ENCODE assay signal across 8 cellular contexts in the genomic region with DNA sequence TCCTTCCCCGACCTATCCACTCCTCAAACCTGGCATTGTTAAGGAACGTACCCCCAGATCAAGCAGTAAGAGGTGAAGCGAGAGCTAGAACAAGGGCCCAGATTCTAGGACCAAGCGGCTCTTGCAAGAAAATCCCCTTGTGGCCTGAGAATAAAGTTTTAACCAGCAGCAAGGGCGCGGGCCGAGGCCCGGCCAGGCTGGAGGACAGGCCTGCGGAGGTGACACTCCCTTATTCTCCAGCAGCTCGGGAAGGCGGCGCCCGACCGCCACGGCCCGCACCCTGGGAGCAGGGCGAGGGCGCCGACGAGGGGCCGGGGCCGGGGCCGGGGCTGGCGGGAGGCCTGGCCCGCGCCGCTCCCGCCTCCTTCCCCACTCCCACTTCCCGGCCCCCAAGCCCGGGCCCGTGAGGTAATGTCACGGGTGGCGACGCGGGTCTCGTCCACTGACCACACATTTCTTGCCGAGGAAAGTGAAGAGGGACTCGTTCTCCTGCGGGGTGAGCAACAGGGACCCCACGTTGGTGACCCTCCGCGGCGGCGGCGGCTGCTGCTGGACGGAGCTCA. TPM values are rescaled to one million over a fixed set of nuclear protein-coding genes. Genes with fewer than 3 reads are reported as not detected.
DNase-seq lines count a peak whose midpoint lies in the region; ATAC-seq, FAIRE-seq and TF ChIP-seq lines count a peak whose summit lies in the region.

No MANE protein-coding gene starts in this region.

- DNase-seq in GM19238 (ENCODE audit: insufficient read length, low spot score) (peak; percentile 3), bronchial epithelial cell (ENCODE audit: low read depth) (no peak), inferior parietal cortex (ENCODE audit: extremely low spot score) (peak; percentile 28), smooth muscle cell (lab: John Stamatoyannopoulos, UW; ENCODE audit: unreplicated experiment) (peak; percentile 43), HuH-7 (ENCODE audit: low spot score) (no peak)

- H2AFZ ChIP-seq in smooth muscle cell (ENCODE audit: low read depth) = peak overlapping the region; percentile 77

- TF ChIP-seq CTCF in bronchial epithelial cell (IDR thresholded peaks at IDR 0.05; ENCODE audit: insufficient read depth, low read length, severe bottlenecking) = no peak
- TF ChIP-seq CTCF in smooth muscle cell (IDR thresholded peaks at IDR 0.05; ENCODE audit: borderline replicate concordance, insufficient read depth, poor library complexity, severe bottlenecking) = no peak

- H3K4me3 ChIP-seq in BLaER1 (peak overlapping the region; percentile 92), bronchial epithelial cell (ENCODE audit: low read depth, low read length) (peak overlapping the region; percentile 78), smooth muscle cell (peak overlapping the region; percentile 82)

- WGBS in smooth muscle cell (ENCODE audit: low lambda C conversion rate) = 1% methylated on average over 33 of the region's 46 CpGs

- H3K4me1 ChIP-seq in BLaER1 = peaks cover 34% of the 10 kb centered on the region
- peaks cover 48% of the 10 kb centered on the region for H3K4me1 ChIP-seq in smooth muscle cell (ENCODE audit: low read depth)

- peak overlapping the region; percentile 95 for H3K9ac ChIP-seq in BLaER1
- peak overlapping the region; percentile 96 for H3K9ac ChIP-seq in smooth muscle cell (ENCODE audit: low read depth)

- peak overlapping the region; percentile 93 for H3K27ac ChIP-seq in BLaER1
- peak overlapping the region; percentile 98 for H3K27ac ChIP-seq in smooth muscle cell (ENCODE audit: low read depth)

- H3K9me3 ChIP-seq in BLaER1 (no peaks in the 10 kb centered on the region), smooth muscle cell (replicated peaks; ENCODE audit: low read depth) (no peaks in the 10 kb centered on the region)

- H3K4me2 ChIP-seq in BLaER1 (peak overlapping the region; percentile 90), smooth muscle cell (peak overlapping the region; percentile 95)

- peaks cover 23% of the 10 kb centered on the region for H3F3A ChIP-seq in smooth muscle cell (ENCODE audit: low read depth)

- no peak for FAIRE-seq in bronchial epithelial cell (lab: Jason Lieb, UNC)

- H4K20me1 ChIP-seq in BLaER1 (peaks cover 49% of the 10 kb centered on the region), smooth muscle cell (ENCODE audit: low read depth) (peaks cover 48% of the 10 kb centered on the region)

- ATAC-seq in HG03196 (IDR thresholded peaks at IDR 0.05; ENCODE audit: unreplicated experiment) = peak; percentile 18
- ATAC-seq in SK-N-SH treated with all-trans-retinoic acid at 6 μM for 48 hours = peak; percentile 56

- H3K36me3 ChIP-seq in BLaER1 (no peaks in the 10 kb centered on the region), bronchial epithelial cell (ENCODE audit: control insufficient read depth, insufficient read depth, low read length) (no peaks in the 10 kb centered on the region), smooth muscle cell (ENCODE audit: low read depth) (no peaks in the 10 kb centered on the region)

- peaks cover 55% of the 10 kb centered on the region for H3K79me2 ChIP-seq in smooth muscle cell (ENCODE audit: low read depth)

- H3K27me3 ChIP-seq in BLaER1 = no peaks in the 10 kb centered on the region
- no peaks in the 10 kb centered on the region for H3K27me3 ChIP-seq in bronchial epithelial cell (ENCODE audit: control insufficient read depth, insufficient read depth, low read length)
- H3K27me3 ChIP-seq in smooth muscle cell (ENCODE audit: low read depth) = no peaks in the 10 kb centered on the region

TF ChIP-seq in SK-N-SH treated with all-trans-retinoic acid at 6 μM for 48 hours, 23 proteins besides CTCF, POLR2A, EP300 and RAD21 (continues in another document):
- no peak for TF ChIP-seq ARNTL (CRISPR knock-in tag; IDR thresholded peaks at IDR 0.05; ENCODE audit: borderline replicate concordance, low read depth)
- TF ChIP-seq OSR1 (CRISPR knock-in tag; IDR thresholded peaks at IDR 0.05) = no peak
- no peak for TF ChIP-seq ESRRG (CRISPR knock-in tag; IDR thresholded peaks at IDR 0.05)
- TF ChIP-seq PPARA (CRISPR knock-in tag; IDR thresholded peaks at IDR 0.05; ENCODE audit: borderline replicate concordance) = no peak
- no peak for TF ChIP-seq CSDC2 (CRISPR knock-in tag; IDR thresholded peaks at IDR 0.05)
- TF ChIP-seq ZNF70 (CRISPR knock-in tag; IDR thresholded peaks at IDR 0.05) = no peak
- TF ChIP-seq ZNF8 (CRISPR knock-in tag; IDR thresholded peaks at IDR 0.05) = no peak
- TF ChIP-seq, protein P1, sequence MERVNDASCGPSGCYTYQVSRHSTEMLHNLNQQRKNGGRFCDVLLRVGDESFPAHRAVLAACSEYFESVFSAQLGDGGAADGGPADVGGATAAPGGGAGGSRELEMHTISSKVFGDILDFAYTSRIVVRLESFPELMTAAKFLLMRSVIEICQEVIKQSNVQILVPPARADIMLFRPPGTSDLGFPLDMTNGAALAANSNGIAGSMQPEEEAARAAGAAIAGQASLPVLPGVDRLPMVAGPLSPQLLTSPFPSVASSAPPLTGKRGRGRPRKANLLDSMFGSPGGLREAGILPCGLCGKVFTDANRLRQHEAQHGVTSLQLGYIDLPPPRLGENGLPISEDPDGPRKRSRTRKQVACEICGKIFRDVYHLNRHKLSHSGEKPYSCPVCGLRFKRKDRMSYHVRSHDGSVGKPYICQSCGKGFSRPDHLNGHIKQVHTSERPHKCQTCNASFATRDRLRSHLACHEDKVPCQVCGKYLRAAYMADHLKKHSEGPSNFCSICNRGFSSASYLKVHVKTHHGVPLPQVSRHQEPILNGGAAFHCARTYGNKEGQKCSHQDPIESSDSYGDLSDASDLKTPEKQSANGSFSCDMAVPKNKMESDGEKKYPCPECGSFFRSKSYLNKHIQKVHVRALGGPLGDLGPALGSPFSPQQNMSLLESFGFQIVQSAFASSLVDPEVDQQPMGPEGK (CRISPR knock-in tag; IDR thresholded peaks at IDR 0.05; ENCODE audit: borderline replicate concordance) = no peak
- TF ChIP-seq, protein P2, sequence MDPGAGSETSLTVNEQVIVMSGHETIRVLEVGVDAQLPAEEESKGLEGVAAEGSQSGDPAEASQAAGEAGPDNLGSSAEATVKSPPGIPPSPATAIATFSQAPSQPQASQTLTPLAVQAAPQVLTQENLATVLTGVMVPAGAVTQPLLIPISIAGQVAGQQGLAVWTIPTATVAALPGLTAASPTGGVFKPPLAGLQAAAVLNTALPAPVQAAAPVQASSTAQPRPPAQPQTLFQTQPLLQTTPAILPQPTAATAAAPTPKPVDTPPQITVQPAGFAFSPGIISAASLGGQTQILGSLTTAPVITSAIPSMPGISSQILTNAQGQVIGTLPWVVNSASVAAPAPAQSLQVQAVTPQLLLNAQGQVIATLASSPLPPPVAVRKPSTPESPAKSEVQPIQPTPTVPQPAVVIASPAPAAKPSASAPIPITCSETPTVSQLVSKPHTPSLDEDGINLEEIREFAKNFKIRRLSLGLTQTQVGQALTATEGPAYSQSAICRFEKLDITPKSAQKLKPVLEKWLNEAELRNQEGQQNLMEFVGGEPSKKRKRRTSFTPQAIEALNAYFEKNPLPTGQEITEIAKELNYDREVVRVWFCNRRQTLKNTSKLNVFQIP (CRISPR knock-in tag; IDR thresholded peaks at IDR 0.05; ENCODE audit: borderline replicate concordance, low read depth) = no peak
- TF ChIP-seq SNAI2 (CRISPR knock-in tag; IDR thresholded peaks at IDR 0.05) = no peak
- TF ChIP-seq BACH2 (CRISPR knock-in tag; IDR thresholded peaks at IDR 0.05; ENCODE audit: borderline replicate concordance) = no peak
- TF ChIP-seq, protein P3, sequence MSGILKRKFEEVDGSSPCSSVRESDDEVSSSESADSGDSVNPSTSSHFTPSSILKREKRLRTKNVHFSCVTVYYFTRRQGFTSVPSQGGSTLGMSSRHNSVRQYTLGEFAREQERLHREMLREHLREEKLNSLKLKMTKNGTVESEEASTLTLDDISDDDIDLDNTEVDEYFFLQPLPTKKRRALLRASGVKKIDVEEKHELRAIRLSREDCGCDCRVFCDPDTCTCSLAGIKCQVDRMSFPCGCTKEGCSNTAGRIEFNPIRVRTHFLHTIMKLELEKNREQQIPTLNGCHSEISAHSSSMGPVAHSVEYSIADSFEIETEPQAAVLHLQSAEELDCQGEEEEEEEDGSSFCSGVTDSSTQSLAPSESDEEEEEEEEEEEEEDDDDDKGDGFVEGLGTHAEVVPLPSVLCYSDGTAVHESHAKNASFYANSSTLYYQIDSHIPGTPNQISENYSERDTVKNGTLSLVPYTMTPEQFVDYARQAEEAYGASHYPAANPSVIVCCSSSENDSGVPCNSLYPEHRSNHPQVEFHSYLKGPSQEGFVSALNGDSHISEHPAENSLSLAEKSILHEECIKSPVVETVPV (CRISPR knock-in tag; IDR thresholded peaks at IDR 0.05) = no peak
- no peak for TF ChIP-seq RARB (CRISPR knock-in tag; IDR thresholded peaks at IDR 0.05)
- no peak for TF ChIP-seq TCF4 (CRISPR knock-in tag; IDR thresholded peaks at IDR 0.05; ENCODE audit: borderline replicate concordance)
- no peak for TF ChIP-seq ZFP3 (CRISPR knock-in tag; IDR thresholded peaks at IDR 0.05)
- TF ChIP-seq, protein P4, sequence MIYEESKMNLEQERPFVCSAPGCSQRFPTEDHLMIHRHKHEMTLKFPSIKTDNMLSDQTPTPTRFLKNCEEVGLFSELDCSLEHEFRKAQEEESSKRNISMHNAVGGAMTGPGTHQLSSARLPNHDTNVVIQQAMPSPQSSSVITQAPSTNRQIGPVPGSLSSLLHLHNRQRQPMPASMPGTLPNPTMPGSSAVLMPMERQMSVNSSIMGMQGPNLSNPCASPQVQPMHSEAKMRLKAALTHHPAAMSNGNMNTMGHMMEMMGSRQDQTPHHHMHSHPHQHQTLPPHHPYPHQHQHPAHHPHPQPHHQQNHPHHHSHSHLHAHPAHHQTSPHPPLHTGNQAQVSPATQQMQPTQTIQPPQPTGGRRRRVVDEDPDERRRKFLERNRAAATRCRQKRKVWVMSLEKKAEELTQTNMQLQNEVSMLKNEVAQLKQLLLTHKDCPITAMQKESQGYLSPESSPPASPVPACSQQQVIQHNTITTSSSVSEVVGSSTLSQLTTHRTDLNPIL (CRISPR knock-in tag; IDR thresholded peaks at IDR 0.05; ENCODE audit: low read depth) = no peak

RNA-seq across cellular contexts. Expression of a gene that starts 0.6 kb away (rescaled TPM):
- total RNA-seq in bronchial epithelial cell (15.0 and 24.3 TPM in 2 replicates), smooth muscle cell (32.0 and 35.3 TPM in 2 replicates)
- 22.7 and 25.7 TPM in 2 replicates for polyA plus RNA-seq in smooth muscle cell

Comparison
In these comparisons a context has a peak if more than half of its experiments do, and no peak if none do; other contexts are left out.
1. DNase-seq: peak in GM19238 (single experiment), inferior parietal cortex (single experiment) and smooth muscle cell (single experiment); none in bronchial epithelial cell (single experiment) and HuH-7 (single experiment).
2. Peak in every context shown above with its lines, with median percentiles within 50 percentile points of each other: H3K4me3 ChIP-seq.